In the genomic region with DNA sequence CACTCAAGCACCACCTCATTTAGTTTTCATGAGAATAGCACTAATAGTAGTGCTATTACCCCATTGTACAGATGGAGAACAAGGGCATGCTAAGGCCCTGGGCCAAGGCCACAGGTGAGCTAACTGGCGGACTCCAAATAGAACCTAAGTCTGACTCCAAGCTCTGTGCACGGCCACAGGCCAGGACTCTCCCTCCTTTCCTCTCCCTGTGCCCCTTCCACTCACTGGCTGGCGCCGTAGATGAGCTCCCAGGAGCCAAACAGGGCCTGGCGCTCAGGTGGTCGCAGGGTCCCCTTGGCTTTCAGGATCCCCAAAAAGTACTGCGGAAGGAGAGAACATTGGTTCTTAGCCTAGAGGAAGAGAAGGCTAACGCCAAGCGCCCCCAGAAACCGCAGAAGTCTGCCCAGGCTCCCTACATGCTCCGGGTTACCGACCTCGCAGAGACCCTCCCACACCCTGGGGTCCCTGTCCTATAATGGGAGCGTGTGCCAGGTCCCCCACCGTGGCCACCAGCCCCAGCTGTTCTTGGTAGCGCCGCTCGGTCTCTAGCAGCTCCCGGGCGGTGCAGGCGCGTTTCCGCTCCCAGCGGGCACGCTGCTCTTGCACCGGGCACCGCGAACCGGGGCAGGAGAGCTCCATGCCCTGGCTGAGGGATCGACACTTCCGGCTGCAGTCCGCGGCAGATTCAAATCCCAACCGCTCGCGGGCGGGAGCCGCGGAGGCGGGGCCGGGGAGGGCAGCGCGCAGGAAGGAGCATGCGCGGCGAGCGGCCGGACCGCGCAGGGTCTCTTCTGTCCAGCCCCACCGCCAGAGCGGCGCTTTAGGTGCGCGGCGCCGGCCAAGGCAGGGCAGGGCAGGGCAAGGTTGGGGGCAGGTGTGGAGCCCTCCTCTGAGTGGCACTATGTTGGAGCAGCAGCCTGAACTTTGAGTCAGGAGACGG, we compare ENCODE assay signal across 1 cellular context.
TF ChIP-seq lines count a peak whose summit lies in the region.

A gene with protein sequence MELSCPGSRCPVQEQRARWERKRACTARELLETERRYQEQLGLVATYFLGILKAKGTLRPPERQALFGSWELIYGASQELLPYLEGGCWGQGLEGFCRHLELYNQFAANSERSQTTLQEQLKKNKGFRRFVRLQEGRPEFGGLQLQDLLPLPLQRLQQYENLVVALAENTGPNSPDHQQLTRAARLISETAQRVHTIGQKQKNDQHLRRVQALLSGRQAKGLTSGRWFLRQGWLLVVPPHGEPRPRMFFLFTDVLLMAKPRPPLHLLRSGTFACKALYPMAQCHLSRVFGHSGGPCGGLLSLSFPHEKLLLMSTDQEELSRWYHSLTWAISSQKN (minus strand): TSS at position 665 of the 940 bp plus-strand sequence. CDS start 26 bp downstream, at position 639.

TF ChIP-seq in HepG2, 621 proteins besides CTCF, POLR2A, EP300 and RAD21 (continued from another document and continues in another):
- TF ChIP-seq, protein P1, sequence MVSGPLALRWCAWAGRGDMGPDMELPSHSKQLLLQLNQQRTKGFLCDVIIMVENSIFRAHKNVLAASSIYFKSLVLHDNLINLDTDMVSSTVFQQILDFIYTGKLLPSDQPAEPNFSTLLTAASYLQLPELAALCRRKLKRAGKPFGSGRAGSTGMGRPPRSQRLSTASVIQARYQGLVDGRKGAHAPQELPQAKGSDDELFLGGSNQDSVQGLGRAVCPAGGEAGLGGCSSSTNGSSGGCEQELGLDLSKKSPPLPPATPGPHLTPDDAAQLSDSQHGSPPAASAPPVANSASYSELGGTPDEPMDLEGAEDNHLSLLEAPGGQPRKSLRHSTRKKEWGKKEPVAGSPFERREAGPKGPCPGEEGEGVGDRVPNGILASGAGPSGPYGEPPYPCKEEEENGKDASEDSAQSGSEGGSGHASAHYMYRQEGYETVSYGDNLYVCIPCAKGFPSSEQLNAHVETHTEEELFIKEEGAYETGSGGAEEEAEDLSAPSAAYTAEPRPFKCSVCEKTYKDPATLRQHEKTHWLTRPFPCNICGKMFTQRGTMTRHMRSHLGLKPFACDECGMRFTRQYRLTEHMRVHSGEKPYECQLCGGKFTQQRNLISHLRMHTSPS (CRISPR knock-in tag; IDR thresholded peaks at IDR 0.05; ENCODE audit: low read depth), result peak; percentile 91
- TF ChIP-seq KLF12 (CRISPR knock-in tag; IDR thresholded peaks at IDR 0.05; ENCODE audit: borderline replicate concordance) (no peak; the same call in 1 of the 2 replicates), ZNF256 (CRISPR knock-in tag; conservative IDR thresholded peaks at IDR 0.05) (no peak), PRPF4 (IDR thresholded peaks at IDR 0.05; ENCODE audit: low read depth, low read length, poor library complexity, severe bottlenecking) (no peak), ZBTB21 (CRISPR knock-in tag; IDR thresholded peaks at IDR 0.05) (no peak), ZNF878 (CRISPR knock-in tag; IDR thresholded peaks at IDR 0.05) (peak; percentile 97), KDM1A (CRISPR knock-in tag; IDR thresholded peaks at IDR 0.05) (no peak), KDM5B (CRISPR knock-in tag; IDR thresholded peaks at IDR 0.05; ENCODE audit: borderline replicate concordance) (peak; percentile 95; the same call in 1 of the 2 replicates), ATF7 (IDR thresholded peaks at IDR 0.05) (no peak), ATF7 (CRISPR knock-in tag; IDR thresholded peaks at IDR 0.05) (no peak), NR2F6 (IDR thresholded peaks at IDR 0.05) (no peak), NR2F6 (CRISPR knock-in tag; IDR thresholded peaks at IDR 0.05) (0 out of 2 replicates have a peak, but pooled peaks have one; percentile 60), FLYWCH1 (CRISPR knock-in tag; IDR thresholded peaks at IDR 0.05) (0 out of 2 replicates have a peak, but pooled peaks have one; percentile 48), HNRNPK (IDR thresholded peaks at IDR 0.05; ENCODE audit: low read depth, low read length, poor library complexity, severe bottlenecking) (peak; percentile 53), NCOA2 (CRISPR knock-in tag; IDR thresholded peaks at IDR 0.05) (peak; percentile 70), SP140L (CRISPR knock-in tag; IDR thresholded peaks at IDR 0.05; ENCODE audit: borderline replicate concordance) (no peak), ZFP1 (CRISPR knock-in tag; IDR thresholded peaks at IDR 0.05) (no peak), ZNF709 (CRISPR knock-in tag; IDR thresholded peaks at IDR 0.05) (peak; percentile 71; the same call in 1 of the 2 replicates), CEBPB (IDR thresholded peaks at IDR 0.05; ENCODE audit: borderline replicate concordance, low read depth, low read length) (no peak), ATF1 (CRISPR knock-in tag; IDR thresholded peaks at IDR 0.05) (no peak), NFIC (IDR thresholded peaks at IDR 0.05; ENCODE audit: low read length) (no peak), SALL2 (CRISPR knock-in tag; IDR thresholded peaks at IDR 0.05) (peak; percentile 68; the same call in 1 of the 2 replicates), TOPORS (CRISPR knock-in tag; IDR thresholded peaks at IDR 0.05) (peak; percentile 96; the same call in 1 of the 2 replicates), ZC3H4 (CRISPR knock-in tag; IDR thresholded peaks at IDR 0.05; ENCODE audit: borderline replicate concordance) (no peak), HOXA5 (CRISPR knock-in tag; IDR thresholded peaks at IDR 0.05) (0 out of 2 replicates have a peak, but pooled peaks have one; percentile 32), ARNTL (CRISPR knock-in tag; IDR thresholded peaks at IDR 0.05) (0 out of 2 replicates have a peak, but pooled peaks have one; percentile 46), GATA4 (IDR thresholded peaks at IDR 0.05; ENCODE audit: borderline replicate concordance, low read depth) (no peak), MAFF (IDR thresholded peaks at IDR 0.05; ENCODE audit: low read depth, low read length) (no peak), IRF2 (CRISPR knock-in tag; IDR thresholded peaks at IDR 0.05) (peak; percentile 25; the same call in 1 of the 2 replicates), ZNF326 (CRISPR knock-in tag; IDR thresholded peaks at IDR 0.05; ENCODE audit: borderline replicate concordance) (no peak), SSRP1 (CRISPR knock-in tag; IDR thresholded peaks at IDR 0.05) (no peak)
- TF ChIP-seq, protein P2, sequence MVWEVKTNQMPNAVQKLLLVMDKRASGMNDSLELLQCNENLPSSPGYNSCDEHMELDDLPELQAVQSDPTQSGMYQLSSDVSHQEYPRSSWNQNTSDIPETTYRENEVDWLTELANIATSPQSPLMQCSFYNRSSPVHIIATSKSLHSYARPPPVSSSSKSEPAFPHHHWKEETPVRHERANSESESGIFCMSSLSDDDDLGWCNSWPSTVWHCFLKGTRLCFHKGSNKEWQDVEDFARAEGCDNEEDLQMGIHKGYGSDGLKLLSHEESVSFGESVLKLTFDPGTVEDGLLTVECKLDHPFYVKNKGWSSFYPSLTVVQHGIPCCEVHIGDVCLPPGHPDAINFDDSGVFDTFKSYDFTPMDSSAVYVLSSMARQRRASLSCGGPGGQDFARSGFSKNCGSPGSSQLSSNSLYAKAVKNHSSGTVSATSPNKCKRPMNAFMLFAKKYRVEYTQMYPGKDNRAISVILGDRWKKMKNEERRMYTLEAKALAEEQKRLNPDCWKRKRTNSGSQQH (CRISPR knock-in tag; IDR thresholded peaks at IDR 0.05; ENCODE audit: low read depth), result peak; percentile 31; the same call in 1 of the 2 replicates
- TF ChIP-seq, protein P3, sequence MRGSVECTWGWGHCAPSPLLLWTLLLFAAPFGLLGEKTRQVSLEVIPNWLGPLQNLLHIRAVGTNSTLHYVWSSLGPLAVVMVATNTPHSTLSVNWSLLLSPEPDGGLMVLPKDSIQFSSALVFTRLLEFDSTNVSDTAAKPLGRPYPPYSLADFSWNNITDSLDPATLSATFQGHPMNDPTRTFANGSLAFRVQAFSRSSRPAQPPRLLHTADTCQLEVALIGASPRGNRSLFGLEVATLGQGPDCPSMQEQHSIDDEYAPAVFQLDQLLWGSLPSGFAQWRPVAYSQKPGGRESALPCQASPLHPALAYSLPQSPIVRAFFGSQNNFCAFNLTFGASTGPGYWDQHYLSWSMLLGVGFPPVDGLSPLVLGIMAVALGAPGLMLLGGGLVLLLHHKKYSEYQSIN (CRISPR knock-in tag; IDR thresholded peaks at IDR 0.05; ENCODE audit: borderline replicate concordance), result no peak
- TF ChIP-seq, protein P4, sequence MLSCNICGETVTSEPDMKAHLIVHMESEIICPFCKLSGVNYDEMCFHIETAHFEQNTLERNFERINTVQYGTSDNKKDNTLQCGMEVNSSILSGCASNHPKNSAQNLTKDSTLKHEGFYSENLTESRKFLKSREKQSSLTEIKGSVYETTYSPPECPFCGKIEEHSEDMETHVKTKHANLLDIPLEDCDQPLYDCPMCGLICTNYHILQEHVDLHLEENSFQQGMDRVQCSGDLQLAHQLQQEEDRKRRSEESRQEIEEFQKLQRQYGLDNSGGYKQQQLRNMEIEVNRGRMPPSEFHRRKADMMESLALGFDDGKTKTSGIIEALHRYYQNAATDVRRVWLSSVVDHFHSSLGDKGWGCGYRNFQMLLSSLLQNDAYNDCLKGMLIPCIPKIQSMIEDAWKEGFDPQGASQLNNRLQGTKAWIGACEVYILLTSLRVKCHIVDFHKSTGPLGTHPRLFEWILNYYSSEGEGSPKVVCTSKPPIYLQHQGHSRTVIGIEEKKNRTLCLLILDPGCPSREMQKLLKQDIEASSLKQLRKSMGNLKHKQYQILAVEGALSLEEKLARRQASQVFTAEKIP (CRISPR knock-in tag; IDR thresholded peaks at IDR 0.05; ENCODE audit: borderline replicate concordance), result no peak
- TF ChIP-seq, protein P5, sequence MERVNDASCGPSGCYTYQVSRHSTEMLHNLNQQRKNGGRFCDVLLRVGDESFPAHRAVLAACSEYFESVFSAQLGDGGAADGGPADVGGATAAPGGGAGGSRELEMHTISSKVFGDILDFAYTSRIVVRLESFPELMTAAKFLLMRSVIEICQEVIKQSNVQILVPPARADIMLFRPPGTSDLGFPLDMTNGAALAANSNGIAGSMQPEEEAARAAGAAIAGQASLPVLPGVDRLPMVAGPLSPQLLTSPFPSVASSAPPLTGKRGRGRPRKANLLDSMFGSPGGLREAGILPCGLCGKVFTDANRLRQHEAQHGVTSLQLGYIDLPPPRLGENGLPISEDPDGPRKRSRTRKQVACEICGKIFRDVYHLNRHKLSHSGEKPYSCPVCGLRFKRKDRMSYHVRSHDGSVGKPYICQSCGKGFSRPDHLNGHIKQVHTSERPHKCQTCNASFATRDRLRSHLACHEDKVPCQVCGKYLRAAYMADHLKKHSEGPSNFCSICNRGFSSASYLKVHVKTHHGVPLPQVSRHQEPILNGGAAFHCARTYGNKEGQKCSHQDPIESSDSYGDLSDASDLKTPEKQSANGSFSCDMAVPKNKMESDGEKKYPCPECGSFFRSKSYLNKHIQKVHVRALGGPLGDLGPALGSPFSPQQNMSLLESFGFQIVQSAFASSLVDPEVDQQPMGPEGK (CRISPR knock-in tag; IDR thresholded peaks at IDR 0.05), result peak; percentile 76
- TF ChIP-seq, protein P6, sequence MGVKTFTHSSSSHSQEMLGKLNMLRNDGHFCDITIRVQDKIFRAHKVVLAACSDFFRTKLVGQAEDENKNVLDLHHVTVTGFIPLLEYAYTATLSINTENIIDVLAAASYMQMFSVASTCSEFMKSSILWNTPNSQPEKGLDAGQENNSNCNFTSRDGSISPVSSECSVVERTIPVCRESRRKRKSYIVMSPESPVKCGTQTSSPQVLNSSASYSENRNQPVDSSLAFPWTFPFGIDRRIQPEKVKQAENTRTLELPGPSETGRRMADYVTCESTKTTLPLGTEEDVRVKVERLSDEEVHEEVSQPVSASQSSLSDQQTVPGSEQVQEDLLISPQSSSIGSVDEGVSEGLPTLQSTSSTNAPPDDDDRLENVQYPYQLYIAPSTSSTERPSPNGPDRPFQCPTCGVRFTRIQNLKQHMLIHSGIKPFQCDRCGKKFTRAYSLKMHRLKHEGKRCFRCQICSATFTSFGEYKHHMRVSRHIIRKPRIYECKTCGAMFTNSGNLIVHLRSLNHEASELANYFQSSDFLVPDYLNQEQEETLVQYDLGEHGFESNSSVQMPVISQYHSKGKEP (CRISPR knock-in tag; IDR thresholded peaks at IDR 0.05), result peak; percentile 43; the same call in 1 of the 2 replicates
- TF ChIP-seq, protein P7, sequence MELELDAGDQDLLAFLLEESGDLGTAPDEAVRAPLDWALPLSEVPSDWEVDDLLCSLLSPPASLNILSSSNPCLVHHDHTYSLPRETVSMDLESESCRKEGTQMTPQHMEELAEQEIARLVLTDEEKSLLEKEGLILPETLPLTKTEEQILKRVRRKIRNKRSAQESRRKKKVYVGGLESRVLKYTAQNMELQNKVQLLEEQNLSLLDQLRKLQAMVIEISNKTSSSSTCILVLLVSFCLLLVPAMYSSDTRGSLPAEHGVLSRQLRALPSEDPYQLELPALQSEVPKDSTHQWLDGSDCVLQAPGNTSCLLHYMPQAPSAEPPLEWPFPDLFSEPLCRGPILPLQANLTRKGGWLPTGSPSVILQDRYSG (CRISPR knock-in tag; IDR thresholded peaks at IDR 0.05), result no peak
- TF ChIP-seq, protein P8, sequence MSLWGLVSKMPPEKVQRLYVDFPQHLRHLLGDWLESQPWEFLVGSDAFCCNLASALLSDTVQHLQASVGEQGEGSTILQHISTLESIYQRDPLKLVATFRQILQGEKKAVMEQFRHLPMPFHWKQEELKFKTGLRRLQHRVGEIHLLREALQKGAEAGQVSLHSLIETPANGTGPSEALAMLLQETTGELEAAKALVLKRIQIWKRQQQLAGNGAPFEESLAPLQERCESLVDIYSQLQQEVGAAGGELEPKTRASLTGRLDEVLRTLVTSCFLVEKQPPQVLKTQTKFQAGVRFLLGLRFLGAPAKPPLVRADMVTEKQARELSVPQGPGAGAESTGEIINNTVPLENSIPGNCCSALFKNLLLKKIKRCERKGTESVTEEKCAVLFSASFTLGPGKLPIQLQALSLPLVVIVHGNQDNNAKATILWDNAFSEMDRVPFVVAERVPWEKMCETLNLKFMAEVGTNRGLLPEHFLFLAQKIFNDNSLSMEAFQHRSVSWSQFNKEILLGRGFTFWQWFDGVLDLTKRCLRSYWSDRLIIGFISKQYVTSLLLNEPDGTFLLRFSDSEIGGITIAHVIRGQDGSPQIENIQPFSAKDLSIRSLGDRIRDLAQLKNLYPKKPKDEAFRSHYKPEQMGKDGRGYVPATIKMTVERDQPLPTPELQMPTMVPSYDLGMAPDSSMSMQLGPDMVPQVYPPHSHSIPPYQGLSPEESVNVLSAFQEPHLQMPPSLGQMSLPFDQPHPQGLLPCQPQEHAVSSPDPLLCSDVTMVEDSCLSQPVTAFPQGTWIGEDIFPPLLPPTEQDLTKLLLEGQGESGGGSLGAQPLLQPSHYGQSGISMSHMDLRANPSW (CRISPR knock-in tag; IDR thresholded peaks at IDR 0.05; ENCODE audit: borderline replicate concordance), result no peak
- TF ChIP-seq, protein P9, sequence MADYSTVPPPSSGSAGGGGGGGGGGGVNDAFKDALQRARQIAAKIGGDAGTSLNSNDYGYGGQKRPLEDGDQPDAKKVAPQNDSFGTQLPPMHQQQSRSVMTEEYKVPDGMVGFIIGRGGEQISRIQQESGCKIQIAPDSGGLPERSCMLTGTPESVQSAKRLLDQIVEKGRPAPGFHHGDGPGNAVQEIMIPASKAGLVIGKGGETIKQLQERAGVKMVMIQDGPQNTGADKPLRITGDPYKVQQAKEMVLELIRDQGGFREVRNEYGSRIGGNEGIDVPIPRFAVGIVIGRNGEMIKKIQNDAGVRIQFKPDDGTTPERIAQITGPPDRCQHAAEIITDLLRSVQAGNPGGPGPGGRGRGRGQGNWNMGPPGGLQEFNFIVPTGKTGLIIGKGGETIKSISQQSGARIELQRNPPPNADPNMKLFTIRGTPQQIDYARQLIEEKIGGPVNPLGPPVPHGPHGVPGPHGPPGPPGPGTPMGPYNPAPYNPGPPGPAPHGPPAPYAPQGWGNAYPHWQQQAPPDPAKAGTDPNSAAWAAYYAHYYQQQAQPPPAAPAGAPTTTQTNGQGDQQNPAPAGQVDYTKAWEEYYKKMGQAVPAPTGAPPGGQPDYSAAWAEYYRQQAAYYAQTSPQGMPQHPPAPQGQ (CRISPR knock-in tag; IDR thresholded peaks at IDR 0.05; ENCODE audit: borderline replicate concordance), result no peak
